In the genomic region with DNA sequence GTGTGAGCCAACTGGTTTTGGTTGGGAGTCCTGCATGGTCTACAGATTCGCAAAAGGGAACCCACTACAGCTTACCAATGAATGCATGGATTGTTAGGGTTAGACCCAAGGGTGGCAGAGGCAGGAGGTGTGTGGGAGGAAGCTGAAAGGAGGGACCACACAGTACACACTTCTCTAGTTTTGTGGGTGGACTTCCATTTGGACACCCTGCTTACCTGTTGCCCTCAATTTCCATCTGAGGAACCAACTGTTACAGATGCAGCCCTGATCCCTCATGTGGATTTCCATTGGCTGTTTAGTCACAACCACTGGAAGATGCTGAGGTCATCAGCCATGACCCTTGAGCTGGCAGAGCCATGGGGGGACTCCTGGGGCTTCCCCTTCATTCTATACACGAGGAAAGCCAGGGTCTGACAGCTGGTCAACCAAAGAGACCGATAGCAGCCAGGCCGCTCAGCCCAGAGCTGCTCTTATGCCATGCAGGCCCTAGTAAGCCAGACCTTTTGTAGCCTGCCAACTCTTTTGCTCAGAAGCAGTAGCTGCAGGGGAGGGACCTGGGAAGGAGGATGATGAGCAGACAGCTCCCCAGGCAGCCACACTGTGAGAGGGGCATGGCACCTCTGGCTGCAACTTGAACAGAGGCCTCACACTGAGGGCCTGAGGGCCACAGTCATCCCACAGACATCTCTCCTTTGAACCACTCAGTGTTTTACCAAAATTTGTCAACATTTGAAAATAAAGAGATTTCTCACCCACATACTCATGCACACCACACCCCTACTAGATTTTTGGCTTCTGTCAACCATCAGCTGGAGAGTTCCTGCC, we compare ENCODE assay signal across 19 cellular contexts.
"Had no signal": no experiment of that assay in that cellular context is flagged by ENCODE, and none has a peak within 500 bp of the region (broad histone marks: within the 10 kb centered on the region; RNA-seq: fewer than 3 reads in every experiment).

No MANE protein-coding gene starts in this region.

- H3K27me3 ChIP-seq: cardiac muscle cell, left lung, right lobe of liver, upper lobe of right lung had no signal

- ATAC-seq: activated T-helper 17 cell treated with anti-CD3 and anti-CD28 coated beads, Interleukin-2, amount 50 U/mL, for 72 hours; left lung; right lobe of liver; upper lobe of right lung had no signal

- H3K27me3 Mint-ChIP-seq: activated CD4-positive, alpha-beta memory T cell treated with anti-CD3 and anti-CD28 coated beads for 36 hours; activated T-helper 17 cell treated with anti-CD3 and anti-CD28 coated beads, Interleukin-2, amount 50 U/mL, for 72 hours had no signal

- H3K9me3 ChIP-seq: left lung, right lobe of liver, upper lobe of right lung had no signal

- H3K27ac ChIP-seq: cardiac muscle cell, left lung, parathyroid adenoma, right lobe of liver, upper lobe of right lung had no signal

- H3K36me3 ChIP-seq: cardiac muscle cell, left lung, right lobe of liver, upper lobe of right lung had no signal

- H3K27ac Mint-ChIP-seq: activated CD4-positive, alpha-beta memory T cell treated with anti-CD3 and anti-CD28 coated beads for 36 hours; activated naive CD8-positive, alpha-beta T cell treated with anti-CD3 and anti-CD28 coated beads for 36 hours; activated T-helper 17 cell treated with anti-CD3 and anti-CD28 coated beads, Interleukin-2, amount 50 U/mL, for 72 hours; endodermal cell had no signal

- H2AFZ ChIP-seq: parathyroid adenoma had no signal

- H3K4me3 ChIP-seq: cardiac muscle cell, left lung, right lobe of liver, upper lobe of right lung had no signal

- H3K9me3 Mint-ChIP-seq: activated CD4-positive, alpha-beta memory T cell treated with anti-CD3 and anti-CD28 coated beads for 36 hours; activated naive CD8-positive, alpha-beta T cell treated with anti-CD3 and anti-CD28 coated beads for 36 hours; activated T-helper 17 cell treated with anti-CD3 and anti-CD28 coated beads, Interleukin-2, amount 50 U/mL, for 72 hours; endodermal cell had no signal

- FAIRE-seq: frontal cortex, small intestine had no signal

- H3K4me3 Mint-ChIP-seq: activated CD4-positive, alpha-beta memory T cell treated with anti-CD3 and anti-CD28 coated beads for 36 hours; activated naive CD8-positive, alpha-beta T cell treated with anti-CD3 and anti-CD28 coated beads for 36 hours; activated T-helper 17 cell treated with anti-CD3 and anti-CD28 coated beads, Interleukin-2, amount 50 U/mL, for 72 hours; endodermal cell had no signal

- DNase-seq: activated CD4-positive, alpha-beta memory T cell treated with anti-CD3 and anti-CD28 coated beads for 36 hours; activated CD4-positive, alpha-beta T cell treated with anti-CD3 and anti-CD28 coated beads for 4 hours; activated naive CD4-positive, alpha-beta T cell; activated naive CD8-positive, alpha-beta T cell treated with anti-CD3 and anti-CD28 coated beads for 36 hours; activated T-cell treated with anti-CD3 and anti-CD28 coated beads, Interleukin-2, amount 50 U/mL, for 1 hour; amygdala; endodermal cell; erythroblast; head of caudate nucleus; left lung; mammary epithelial cell; right lobe of liver; small intestine; stimulated activated CD4-positive, alpha-beta T cell treated with anti-CD3 and anti-CD28 coated beads, Interleukin-4, amount 100 ng/mL, for 1 hour; upper lobe of right lung had no signal

- H3K9ac ChIP-seq: parathyroid adenoma had no signal

- H3K36me3 Mint-ChIP-seq: activated CD4-positive, alpha-beta memory T cell treated with anti-CD3 and anti-CD28 coated beads for 36 hours; activated naive CD8-positive, alpha-beta T cell treated with anti-CD3 and anti-CD28 coated beads for 36 hours had no signal
